ENCODE assay signal across 8 cellular contexts in genomic region chr9:115118471-115119156, GRCh38. TPM values are rescaled to one million over a fixed set of nuclear protein-coding genes. Genes with fewer than 3 reads are reported as not detected.
DNase-seq lines count a peak whose midpoint lies in the region; ATAC-seq and TF ChIP-seq lines count a peak whose summit lies in the region.

No MANE protein-coding gene starts in this region.

- peak overlapping the region; percentile 89 to 99 (median 97) for H3K27ac Mint-ChIP-seq in brain

- H3K27ac ChIP-seq in spleen, result peak overlapping the region in 6 of 8 donors; percentile 44 to 62 (median 59)

- peaks cover 0 to 18% (median 6%) of the 10 kb centered on the region in 6 donors for H3K4me1 ChIP-seq in spleen

- H3K27me3 Mint-ChIP-seq in brain, result peaks cover 19% of the 10 kb centered on the region

- peak; percentile 64 for DNase-seq in DMS 273 treated with DMSO at 0.1 percent for 48 hours (lab: John Stamatoyannopoulos, UW)
- DNase-seq in NCI-H146 treated with DMSO at 0.1 percent for 48 hours (lab: John Stamatoyannopoulos, UW; ENCODE audit: unreplicated experiment), result peak; percentile 63
- DNase-seq in iPS-NIHi11 (ENCODE audit: low spot score), result peak; percentile 69
- DNase-seq in spleen, result peak; percentile 63
- DNase-seq in activated effector memory CD4-positive, alpha-beta T cell treated with anti-CD3 and anti-CD28 coated beads, Interleukin-2, amount 50 U/mL, for 16 hours, result no peak
- DNase-seq in activated naive CD4-positive, alpha-beta T cell treated with anti-CD3 and anti-CD28 coated beads, Interleukin-2, amount 50 U/mL, for 16 hours, result no peak

- ATAC-seq in GM18870 (IDR thresholded peaks at IDR 0.05; ENCODE audit: unreplicated experiment), result no peak

- H3K4me3 Mint-ChIP-seq in brain, result peak overlapping the region; percentile 83 to 91 (median 88)

- peak overlapping the region in 7 of 8 donors; percentile 14 to 62 (median 25) for H3K4me3 ChIP-seq in spleen

- TF ChIP-seq POLR2A in spleen (IDR thresholded peaks at IDR 0.05), result no peak

- peaks cover 7% of the 10 kb centered on the region for H3K36me3 Mint-ChIP-seq in brain

- TF ChIP-seq CTCF in brain (conservative IDR thresholded peaks at IDR 0.05) (no peak), spleen (IDR thresholded peaks at IDR 0.05 in 8 of 11, conservative IDR thresholded peaks at IDR 0.05 in 3 of 11) (no peak)

- WGBS in spleen, 5 donors, result 5 to 10% (median 6%) methylated on average over 11 to 15 of the region's 15 CpGs

- intact Hi-C loops in spleen (cut with DNase I; ENCODE audit: low total_unique reads), result no loop called here

- H3K9me3 ChIP-seq in spleen, result no peaks in the 10 kb centered on the region

- H3K9me3 Mint-ChIP-seq in brain, result no peaks in the 10 kb centered on the region

- peaks cover 81% of the 10 kb centered on the region for H3K4me1 Mint-ChIP-seq in brain

- peaks cover 0 to 68% (median 3%) of the 10 kb centered on the region in 7 donors for H3K27me3 ChIP-seq in spleen (replicated peaks in 1 of 7)

- H3K36me3 ChIP-seq in spleen, result no peaks in the 10 kb centered on the region

RNA-seq across cellular contexts. Expression of gene TNC, which starts 0.7 kb away (rescaled TPM):
- polyA plus RNA-seq in brain (ENCODE audit: insufficient read depth, low read depth, low replicate concordance) (25.7 TPM), spleen (1 to 10 TPM; 1.7 to 7.8 (median 3.5) TPM)
- total RNA-seq in spleen, result 100 to 1,000 TPM in 1 of 7 donors, 10 to 100 TPM in 6; 28.8 to 126 (median 58.7) TPM

Comparison
In these comparisons a context has a peak if more than half of its experiments do, and no peak if none do; other contexts are left out.
1. DNase-seq: peak in DMS 273 treated with DMSO at 0.1 percent for 48 hours (single experiment), NCI-H146 treated with DMSO at 0.1 percent for 48 hours (single experiment), iPS-NIHi11 (single experiment) and spleen (single experiment); none in activated effector memory CD4-positive, alpha-beta T cell treated with anti-CD3 and anti-CD28 coated beads, Interleukin-2, amount 50 U/mL, for 16 hours (single experiment) and activated naive CD4-positive, alpha-beta T cell treated with anti-CD3 and anti-CD28 coated beads, Interleukin-2, amount 50 U/mL, for 16 hours (single experiment).